In the genomic region with DNA sequence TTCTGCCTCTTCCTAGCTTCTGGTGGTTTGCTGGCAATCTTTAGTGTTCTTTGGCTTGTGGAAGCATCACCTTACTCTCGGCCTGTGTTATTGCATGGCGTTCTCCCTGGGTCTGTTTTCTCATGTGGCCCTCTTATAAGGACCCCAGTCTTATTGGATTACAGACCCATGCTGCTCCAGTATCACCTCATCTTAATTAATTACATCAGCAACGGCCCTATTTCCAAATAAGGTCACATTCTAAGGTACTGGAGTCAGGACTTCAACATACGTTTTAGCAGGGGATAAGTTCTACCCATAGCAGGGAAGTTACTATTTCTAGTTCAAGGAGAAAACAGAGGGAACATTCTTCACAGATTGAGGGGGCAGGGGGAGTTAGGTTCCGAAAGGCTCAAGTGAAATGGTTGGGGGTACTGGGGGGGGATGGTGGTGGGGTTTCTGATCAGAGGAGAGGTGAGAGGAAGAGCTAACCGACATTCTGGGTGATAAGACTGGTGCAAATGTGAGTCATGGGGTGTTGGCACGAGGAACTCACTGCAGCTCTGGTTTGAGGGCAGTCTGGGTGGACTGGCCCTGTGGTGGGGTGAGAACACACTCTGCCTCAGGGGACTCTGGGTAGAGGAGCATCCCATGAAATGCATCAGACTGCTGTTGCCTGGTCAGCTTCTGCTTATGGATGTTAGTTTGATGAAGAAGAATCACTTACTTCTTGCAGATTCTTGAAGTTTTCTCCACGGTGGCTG, we compare ENCODE assay signal across 19 cellular contexts. TPM values are rescaled to one million over a fixed set of nuclear protein-coding genes. Genes with fewer than 3 reads are reported as not detected.
DNase-seq lines count a peak whose midpoint lies in the region; ATAC-seq, FAIRE-seq and TF ChIP-seq lines count a peak whose summit lies in the region.
"Had no signal": no experiment of that assay in that cellular context is flagged by ENCODE, and none has a peak within 500 bp of the region (broad histone marks: within the 10 kb centered on the region; RNA-seq: fewer than 3 reads in every experiment).

No MANE protein-coding gene starts in this region.

- no peak for FAIRE-seq in K562 (lab: Jason Lieb, UNC)
- FAIRE-seq: GM12892, HepG2 had no signal

- POLR2A ChIA-PET in K562 (lab: Yijun Ruan, JAX) = interaction anchor here (0.6 to 1.8 kb wide), 3 partner anchors 9 to 113 kb away, joined by 3 to 6 read pairs (median 3); no protein-coding TSS in a partner anchor

- TF ChIP-seq CTCF in Calu3 (IDR thresholded peaks at IDR 0.05; ENCODE audit: unreplicated experiment) (no peak), K562 (IDR thresholded peaks at IDR 0.05 in 2 of 3, conservative IDR thresholded peaks at IDR 0.05 in 1 of 3; ENCODE audit: insufficient read depth in 2 of 3, low read depth in 1 of 3, low read length in 3 of 3) (no peak), uterus (IDR thresholded peaks at IDR 0.05) (no peak)

- no peaks in the 10 kb centered on the region for H3K36me3 Mint-ChIP-seq in Calu3 (ENCODE audit: insufficient read depth, unreplicated experiment)
- H3K36me3 Mint-ChIP-seq: stimulated activated memory B cell treated with anti-CD40 and anti-IgM and Interleukin-4, amounts not matched to agents 10 μg/mL and 1 μg/mL and 100 μg/mL, for 72 hours had no signal

- 51% methylated on average over 8 of the region's 8 CpGs for WGBS in K562 (ENCODE audit: insufficient coverage, low coverage, missing lambda C conversion rate)

- H3K9me3 Mint-ChIP-seq in Calu3 (ENCODE audit: low read depth, unreplicated experiment) = no peaks in the 10 kb centered on the region
- H3K9me3 Mint-ChIP-seq: stimulated activated memory B cell treated with anti-CD40 and anti-IgM and Interleukin-4, amounts not matched to agents 10 μg/mL and 1 μg/mL and 100 μg/mL, for 72 hours had no signal

- peaks cover 7 to 14% of the 10 kb centered on the region in 2 experiments; a peak in 4 of 5 replicates for H3K4me1 ChIP-seq in K562 (replicated peaks in 1 of 2; ENCODE audit: control insufficient read depth in 2 of 2, insufficient read depth in 2 of 2, low read length in 2 of 2)
- no peaks in the 10 kb centered on the region for H3K4me1 ChIP-seq in uterus

- no TSS peak for BruUV-seq in Calu3 (replicated peaks; lab: Mats Ljungman, UMichigan)
- BruUV-seq in K562 (replicated peaks; lab: Mats Ljungman, UMichigan) = no TSS peak

- TF ChIP-seq EP300 in K562 (IDR thresholded peaks at IDR 0.05; ENCODE audit: low read length) = no peak

- in situ Hi-C loops in K562 (cut with MboI) = no loop called here

- H3K4me3 ChIP-seq in K562 = no peak overlapping the region
- H3K4me3 ChIP-seq in uterus = peak overlapping the region in 1 of 2 donors; percentile 5
- H3K4me3 ChIP-seq: cardiac muscle cell had no signal

- H2AFZ ChIP-seq in K562 (ENCODE audit: low read depth, low read length) = peak overlapping the region; percentile 85

- no peak overlapping the region for H3K4me3 Mint-ChIP-seq in Calu3 (ENCODE audit: low read depth, unreplicated experiment)
- H3K4me3 Mint-ChIP-seq: stimulated activated memory B cell treated with anti-CD40 and anti-IgM and Interleukin-4, amounts not matched to agents 10 μg/mL and 1 μg/mL and 100 μg/mL, for 72 hours; T-helper 17 cell had no signal

- TF ChIP-seq POLR2A in K562 (conservative IDR thresholded peaks at IDR 0.05) = no peak
- no peak for TF ChIP-seq POLR2A in uterus (IDR thresholded peaks at IDR 0.05)

- H3K27me3 ChIP-seq in K562 (ENCODE audit: control insufficient read depth in 2 of 2, insufficient read depth in 2 of 2, low read length in 2 of 2) (no peaks in the 10 kb centered on the region), uterus (no peaks in the 10 kb centered on the region)
- H3K27me3 ChIP-seq: cardiac muscle cell had no signal

- H3K27ac Mint-ChIP-seq in Calu3 (ENCODE audit: unreplicated experiment) = no peak overlapping the region
- H3K27ac Mint-ChIP-seq: progenitor cell of endocrine pancreas; stimulated activated memory B cell treated with anti-CD40 and anti-IgM and Interleukin-4, amounts not matched to agents 10 μg/mL and 1 μg/mL and 100 μg/mL, for 72 hours; T-helper 17 cell had no signal

- H3K9me1 ChIP-seq in K562 (ENCODE audit: control insufficient read depth, insufficient read depth, low read length) = no peaks in the 10 kb centered on the region

- H3K36me3 ChIP-seq in K562 (ENCODE audit: control insufficient read depth, insufficient read depth, low read length) = no peaks in the 10 kb centered on the region
- no peaks in the 10 kb centered on the region for H3K36me3 ChIP-seq in uterus
- H3K36me3 ChIP-seq: cardiac muscle cell had no signal

- H3K27me3 Mint-ChIP-seq in Calu3 (ENCODE audit: unreplicated experiment) = no peaks in the 10 kb centered on the region
- H3K27me3 Mint-ChIP-seq: stimulated activated memory B cell treated with anti-CD40 and anti-IgM and Interleukin-4, amounts not matched to agents 10 μg/mL and 1 μg/mL and 100 μg/mL, for 72 hours had no signal

- H4K20me1 ChIP-seq in K562 (replicated peaks; ENCODE audit: control insufficient read depth, insufficient read depth, low read length) = no peaks in the 10 kb centered on the region

- no peak overlapping the region for H3K9ac ChIP-seq in K562 (ENCODE audit: insufficient read depth in 1 of 2, low read depth in 2 of 2, low read length in 2 of 2)

- intact Hi-C loops in Calu3 (cut with micrococcal nuclease; ENCODE audit: unreplicated experiment) = loop anchor here (10.0 kb wide), 1 partner anchor 105 kb away; the partner anchor contains the start of gene EIF4G2
- intact Hi-C loops in K562 (cut with micrococcal nuclease) = no loop called here
- intact Hi-C loops in uterus (cut with DNase I; ENCODE audit: low total_unique reads) = loop anchor here (10.0 kb wide), 1 partner anchor 105 kb away; the partner anchor contains the start of gene EIF4G2

- H3K27ac ChIP-seq in K562 (ENCODE audit: extremely low read depth, low read depth, low read length) (no peak overlapping the region), uterus (peak overlapping the region in 1 of 2 donors; percentile 40)
- H3K27ac ChIP-seq: cardiac muscle cell had no signal

- ATAC-seq in K562 (peak; percentile 29; the same call in 2 of the 3 replicates), HG02642 (IDR thresholded peaks at IDR 0.05; ENCODE audit: poor library complexity, unreplicated experiment) (no peak)
- ATAC-seq: HepG2; stimulated activated memory B cell treated with anti-CD40 and anti-IgM and Interleukin-4, amounts not matched to agents 10 μg/mL and 1 μg/mL and 100 μg/mL, for 72 hours; T-helper 17 cell had no signal

- H3K4me1 Mint-ChIP-seq in Calu3 (ENCODE audit: low read depth, unreplicated experiment) = peaks cover 39% of the 10 kb centered on the region
- H3K4me1 Mint-ChIP-seq: stimulated activated memory B cell treated with anti-CD40 and anti-IgM and Interleukin-4, amounts not matched to agents 10 μg/mL and 1 μg/mL and 100 μg/mL, for 72 hours had no signal

- peak overlapping the region; percentile 2; the same call in 1 of the 2 replicates for H3K4me2 ChIP-seq in K562 (ENCODE audit: insufficient read depth, low read length)

- no peak for TF ChIP-seq RAD21 in K562 (CRISPR knock-in tag; conservative IDR thresholded peaks at IDR 0.05 in 1 of 2, IDR thresholded peaks at IDR 0.05 in 1 of 2)

- no peaks in the 10 kb centered on the region for H3K9me3 ChIP-seq in K562 (replicated peaks; ENCODE audit: control insufficient read depth, insufficient read depth, low read depth, low read length)
- H3K9me3 ChIP-seq in uterus = no peaks in the 10 kb centered on the region

- H3K79me2 ChIP-seq in K562 (ENCODE audit: control insufficient read depth, insufficient read depth, low read length) = no peaks in the 10 kb centered on the region

- DNase-seq in Calu3 (peak; percentile 21), M059J (ENCODE audit: low read depth) (peak; percentile 84), K562 (ENCODE audit: extremely low read depth in 1 of 4, low spot score in 3 of 4) (no peak), myocyte (ENCODE audit: low read depth) (peak; percentile 78), NCI-H446 (lab: John Stamatoyannopoulos, UW) (no peak), uterus (no peak), DMS114 treated with DMSO at 0.1 percent for 48 hours (lab: John Stamatoyannopoulos, UW; ENCODE audit: unreplicated experiment) (no peak)
- DNase-seq: activated CD4-positive, alpha-beta T cell treated with anti-CD3 and anti-CD28 coated beads, Interleukin-2, amount 50 U/mL, for 48 hours; activated effector memory CD4-positive, alpha-beta T cell treated with anti-CD3 and anti-CD28 coated beads, Interleukin-2, amount 50 U/mL, for 16 hours; DND-41; hypothalamus; NCI-H1930; T-helper 17 cell had no signal

- CTCF ChIA-PET in Calu3 (lab: Charles Lee) (interaction anchor here (0.7 kb wide), 1 partner anchor 1079 kb away, joined by 3 read pairs; no protein-coding TSS in a partner anchor), K562 (lab: Yijun Ruan, JAX; ENCODE audit: low intra/inter-chr PET ratio) (no interaction called here)

TF ChIP-seq in K562, 482 proteins besides CTCF, POLR2A, EP300 and RAD21 (continues in another document):
- no peak for TF ChIP-seq DMBX1 (CRISPR knock-in tag; IDR thresholded peaks at IDR 0.05; ENCODE audit: borderline replicate concordance)
- no peak for TF ChIP-seq FIP1L1 (IDR thresholded peaks at IDR 0.05; ENCODE audit: low read depth, low read length, poor library complexity, severe bottlenecking)
- 0 out of 2 replicates have a peak, but pooled peaks have one; percentile 3 for TF ChIP-seq EP400 (IDR thresholded peaks at IDR 0.05)

RNA-seq across cellular contexts. Expression of gene ZBED5, which starts 51.5 kb away (rescaled TPM):
- 49.8 and 51.4 TPM in 2 replicates for total RNA-seq in Calu3 (2022)
- 42.6 and 43.9 TPM in 2 replicates for total RNA-seq in M059J (2014; rRNA removed; shearing (Covaris generic))
- 26.1 and 84.9 TPM in 2 replicates for total RNA-seq in K562 (2011; cell fraction: chromatin; rRNA removed; ENCODE audit: low replicate concordance)
- 23.5 and 32.0 TPM in 2 replicates for total RNA-seq in K562 (2011; cell fraction: nucleolus; rRNA removed)
- total RNA-seq in K562 (2011; cell fraction: nucleoplasm; rRNA removed) = 45.8 and 55.1 TPM in 2 replicates
- total RNA-seq in K562 (2014; rRNA removed) = 12.4 and 17.3 TPM in 2 replicates
- 27.7 and 28.3 TPM in 2 replicates for total RNA-seq in K562 (2014; rRNA removed; fragmentation: Illumina TruSeq; extraction: Trizol)
- 24.6 and 28.6 TPM in 2 replicates for total RNA-seq in K562 (2015; rRNA removed; fragmentation: Illumina TruSeq; extraction: Trizol)
- 26.9 and 29.6 TPM in 2 replicates for total RNA-seq in K562 (2021)
- polyA plus RNA-seq in K562 (2011; rRNA removed) = 59.1 and 70.7 TPM in 2 replicates
- 22.8 and 36.5 TPM in 2 replicates for polyA plus RNA-seq in K562 (2011; cell fraction: cytosol; rRNA removed)
- 130 and 149 TPM in 2 replicates for polyA plus RNA-seq in K562 (2011; cell fraction: nucleus; rRNA removed)
- polyA plus RNA-seq in K562 (2012) = 20.0 and 25.3 TPM in 2 replicates
- polyA plus RNA-seq in K562 (2014; fragmentation: Illumina TruSeq; extraction: Trizol) = 23.3 and 25.7 TPM in 2 replicates
- polyA plus RNA-seq in K562 (2014; fragmentation: Nextera tagmentation; extraction: Ambion mirVana) = 10 to 100 TPM; 21.3 to 25.1 TPM
- polyA plus RNA-seq in K562 (2014; rRNA removed) = 26.8 and 30.1 TPM in 2 replicates
- 64.4 and 67.8 TPM in 2 replicates for polyA minus RNA-seq in K562 (2011; rRNA and poly(A)+ RNA removed)
- 22.4 and 27.6 TPM in 2 replicates for polyA minus RNA-seq in K562 (2011; cell fraction: cytosol; rRNA and poly(A)+ RNA removed)
- 46.0 and 95.5 TPM in 2 replicates for polyA minus RNA-seq in K562 (2011; cell fraction: nucleus; rRNA and poly(A)+ RNA removed)
- 63.7 and 68.8 TPM in 2 replicates for total RNA-seq in myocyte
- polyA plus RNA-seq in myocyte (2012) = 19.4 TPM
- total RNA-seq in uterus = 10 to 100 TPM; 24.6 to 82.7 (median 61.0) TPM

Comparison
In these comparisons a context has a peak if more than half of its experiments do, and no peak if none do; other contexts are left out.
1. DNase-seq: peak in Calu3 (single experiment), M059J (single experiment) and myocyte (single experiment); none in K562 (0 of 4), NCI-H446 (0 of 2), uterus (0 of 2) and DMS114 treated with DMSO at 0.1 percent for 48 hours (single experiment).